In genomic region chr9:86529496-86530275, GRCh38 we compare ENCODE assay signal across 27 cellular contexts.
DNase-seq lines count a peak whose midpoint lies in the region; ATAC-seq, FAIRE-seq and TF ChIP-seq lines count a peak whose summit lies in the region.
"Had no signal": no experiment of that assay in that cellular context is flagged by ENCODE, and none has a peak within 500 bp of the region (broad histone marks: within the 10 kb centered on the region; RNA-seq: fewer than 3 reads in every experiment).

No MANE protein-coding gene starts in this region.

- in situ Hi-C loops in HepG2 (cut with HindIII; ENCODE audit: extremely low pct_ligation_motif_present, low pct_unique_long_range_greater_than_20kb) (no loop called here), mammary epithelial cell (cut with MboI; ENCODE audit: low sequenced_read_pairs in 2 of 2) (no loop called here)

- no peaks in the 10 kb centered on the region for H4K20me1 ChIP-seq in HepG2 (ENCODE audit: insufficient read depth, low read length)
- H4K20me1 ChIP-seq in mammary epithelial cell (ENCODE audit: insufficient read depth, low read length), result no peaks in the 10 kb centered on the region
- H4K20me1 ChIP-seq in keratinocyte (ENCODE audit: control insufficient read depth, extremely low read depth, insufficient read depth, low read length), result no peaks in the 10 kb centered on the region

- CTCF ChIA-PET in HepG2 (lab: Yijun Ruan, JAX; ENCODE audit: low intra/inter-chr PET ratio, low total read pairs), result no interaction called here
- CTCF ChIA-PET in mammary epithelial cell (lab: Charles Lee; ENCODE audit: low non-redundant PET), result no interaction called here

- TF ChIP-seq EP300 in HepG2 (IDR thresholded peaks at IDR 0.05; ENCODE audit: low read depth in 2 of 2, low read length in 2 of 2) (no peak), HepG2 (CRISPR knock-in tag; IDR thresholded peaks at IDR 0.05; ENCODE audit: borderline replicate concordance) (no peak)

- no peaks in the 10 kb centered on the region for H3K9me1 ChIP-seq in keratinocyte (ENCODE audit: control insufficient read depth, extremely low read depth, insufficient read depth, low read length)

- POLR2A ChIA-PET in HepG2 (lab: Yijun Ruan, JAX), result no interaction called here

- H3K4me3 Mint-ChIP-seq in type B pancreatic cell, result no peak overlapping the region
- H3K4me3 Mint-ChIP-seq: CD8-positive, alpha-beta memory T cell had no signal

- no peak for DNase-seq in HepG2 (ENCODE audit: low spot score)
- no peak for DNase-seq in right lobe of liver
- DNase-seq in mammary epithelial cell, result peak; percentile 75
- DNase-seq in keratinocyte (ENCODE audit: low read depth, low spot score), result no peak
- DNase-seq in type B pancreatic cell (ENCODE audit: extremely low spot score, unreplicated experiment), result no peak
- no peak for DNase-seq in activated CD4-positive, alpha-beta T cell treated with anti-CD3 and anti-CD28 coated beads for 4 hours
- DNase-seq: 8988T; AML-193; C1 segment of cervical spinal cord; Calu3; CD8-positive, alpha-beta memory T cell; DMS153; GDM1; KG1; NCI-H1105 treated with DMSO at 0.1 percent for 48 hours; NCI-H1694; NCI-H2081; NCI-H2171; NCI-H345; NCI-H524; OCI-M1; SHP77 treated with DMSO at 0.1 percent for 48 hours; SK-N-SH had no signal

- H3K27me3 Mint-ChIP-seq in type B pancreatic cell, result peaks cover 16% of the 10 kb centered on the region

- H3K4me3 ChIP-seq in HepG2 (replicated peaks in 1 of 3; ENCODE audit: insufficient read depth in 1 of 3, low read depth in 2 of 3, low read length in 3 of 3) (no peak overlapping the region), right lobe of liver (no peak overlapping the region), mammary epithelial cell (replicated peaks in 1 of 3; ENCODE audit: insufficient read depth in 1 of 3, low read depth in 2 of 3, low read length in 3 of 3) (no peak overlapping the region), keratinocyte (ENCODE audit: control insufficient read depth in 2 of 3, extremely low read depth in 1 of 3, insufficient read depth in 2 of 3, low read depth in 1 of 3, low read length in 3 of 3) (no peak overlapping the region)

- BruUV-seq in HepG2 (replicated peaks; lab: Mats Ljungman, UMichigan), result no TSS peak
- BruUV-seq in mammary epithelial cell (replicated peaks; lab: Mats Ljungman, UMichigan), result no TSS peak

- no peak overlapping the region for H3K27ac ChIP-seq in HepG2 (ENCODE audit: extremely low read length, insufficient read depth, low read length)
- no peak overlapping the region for H3K27ac ChIP-seq in right lobe of liver
- H3K27ac ChIP-seq in mammary epithelial cell (ENCODE audit: insufficient read depth, low read depth, low read length), result no peak overlapping the region
- H3K27ac ChIP-seq in keratinocyte (ENCODE audit: control insufficient read depth, insufficient read depth, low read length), result no peak overlapping the region

- H2AFZ ChIP-seq in HepG2 (ENCODE audit: low read length), result no peak overlapping the region
- no peak overlapping the region for H2AFZ ChIP-seq in mammary epithelial cell (ENCODE audit: low read depth, low read length)
- H2AFZ ChIP-seq in keratinocyte (ENCODE audit: control insufficient read depth, low read length), result no peak overlapping the region

- 1% methylated on average over 4 of the region's 4 CpGs for WGBS in HepG2 (ENCODE audit: low lambda C conversion rate)
- WGBS in right lobe of liver (ENCODE audit: insufficient coverage, low coverage, low lambda C conversion rate, missing lambda C conversion rate), result 51% methylated on average over 4 of the region's 4 CpGs
- WGBS in mammary epithelial cell (ENCODE audit: low coverage, missing lambda C conversion rate), result 57% methylated on average over 4 of the region's 4 CpGs

- FAIRE-seq in HepG2 (lab: Jason Lieb, UNC) (no peak), keratinocyte (lab: Jason Lieb, UNC) (peak; percentile 82)
- FAIRE-seq: GM19239, H1 had no signal

- H3K79me2 ChIP-seq in HepG2 (ENCODE audit: insufficient read depth, low read length), result no peaks in the 10 kb centered on the region
- H3K79me2 ChIP-seq in mammary epithelial cell (ENCODE audit: insufficient read depth, low read length), result no peaks in the 10 kb centered on the region
- H3K79me2 ChIP-seq in keratinocyte (ENCODE audit: control insufficient read depth, insufficient read depth, low read length), result no peaks in the 10 kb centered on the region

- H3K9ac ChIP-seq in HepG2 (ENCODE audit: insufficient read depth, low read depth, low read length) (no peak overlapping the region), mammary epithelial cell (ENCODE audit: insufficient read depth, low read length) (no peak overlapping the region), keratinocyte (ENCODE audit: control insufficient read depth, extremely low read depth, insufficient read depth, low read length) (no peak overlapping the region)
- H3K9ac ChIP-seq: SK-N-SH had no signal

- TF ChIP-seq POLR2A in HepG2 (IDR thresholded peaks at IDR 0.05; ENCODE audit: insufficient read depth in 1 of 2, low read depth in 2 of 2, low read length in 2 of 2) (no peak), right lobe of liver (IDR thresholded peaks at IDR 0.05) (no peak)

- H3K9me3 ChIP-seq in HepG2 (ENCODE audit: low read length), result no peaks in the 10 kb centered on the region
- H3K9me3 ChIP-seq in right lobe of liver, result no peaks in the 10 kb centered on the region
- H3K9me3 ChIP-seq in mammary epithelial cell (replicated peaks; ENCODE audit: insufficient read depth, low read length), result no peaks in the 10 kb centered on the region
- no peaks in the 10 kb centered on the region for H3K9me3 ChIP-seq in keratinocyte (ENCODE audit: control insufficient read depth, low read depth, low read length)
- H3K9me3 ChIP-seq: SK-N-SH had no signal

- no peak for TF ChIP-seq RAD21 in HepG2 (CRISPR knock-in tag; IDR thresholded peaks at IDR 0.05)

- dilution Hi-C loops in mammary epithelial cell (cut with HindIII; ENCODE audit: low sequenced_read_pairs), result loop anchor here (5.0 kb wide), 1 partner anchor 42 kb away; no protein-coding TSS in a partner anchor
- dilution Hi-C loops in keratinocyte (cut with MboI; ENCODE audit: extremely low pct_ligation_motif_present, low sequenced_read_pairs), result no loop called here

- H3K27me3 ChIP-seq in HepG2 (ENCODE audit: control insufficient read depth in 1 of 2, insufficient read depth in 2 of 2, low read length in 2 of 2) (peaks cover 0 to 18% of the 10 kb centered on the region in 2 experiments; a peak in 3 of 5 replicates), right lobe of liver (no peaks in the 10 kb centered on the region), mammary epithelial cell (ENCODE audit: insufficient read depth, low read length) (peaks cover 4% of the 10 kb centered on the region), keratinocyte (ENCODE audit: control insufficient read depth, extremely low read depth, insufficient read depth, low read length) (no peaks in the 10 kb centered on the region)

- peaks cover 35% of the 10 kb centered on the region for H3K4me1 Mint-ChIP-seq in type B pancreatic cell (ENCODE audit: unreplicated experiment)
- H3K4me1 Mint-ChIP-seq: CD8-positive, alpha-beta memory T cell had no signal

- intact Hi-C loops in HepG2 (cut with micrococcal nuclease; ENCODE audit: unreplicated experiment) (no loop called here), right lobe of liver (cut with DNase I) (no loop called here), mammary epithelial cell (cut with micrococcal nuclease) (no loop called here)

- no peaks in the 10 kb centered on the region for H3K9me3 Mint-ChIP-seq in type B pancreatic cell
- H3K9me3 Mint-ChIP-seq: CD8-positive, alpha-beta memory T cell had no signal

- no peaks in the 10 kb centered on the region for H3K36me3 ChIP-seq in HepG2 (replicated peaks in 1 of 2; ENCODE audit: control insufficient read depth in 1 of 2, insufficient read depth in 2 of 2, low read length in 2 of 2)
- H3K36me3 ChIP-seq in right lobe of liver, result no peaks in the 10 kb centered on the region
- no peaks in the 10 kb centered on the region for H3K36me3 ChIP-seq in mammary epithelial cell (ENCODE audit: insufficient read depth, low read length)
- H3K36me3 ChIP-seq in keratinocyte (ENCODE audit: control insufficient read depth in 2 of 2, extremely low read depth in 1 of 2, insufficient read depth in 2 of 2, low read length in 2 of 2), result no peaks in the 10 kb centered on the region

- H3K4me1 ChIP-seq in HepG2 (ENCODE audit: insufficient read depth, low read length) (no peaks in the 10 kb centered on the region), right lobe of liver (no peaks in the 10 kb centered on the region), mammary epithelial cell (ENCODE audit: insufficient read depth, low read length) (peaks cover 10% of the 10 kb centered on the region), keratinocyte (ENCODE audit: control insufficient read depth, extremely low read depth, insufficient read depth, low read length) (peaks cover 11% of the 10 kb centered on the region)

- H3K36me3 Mint-ChIP-seq in type B pancreatic cell, result no peaks in the 10 kb centered on the region
- H3K36me3 Mint-ChIP-seq: CD8-positive, alpha-beta memory T cell had no signal

- TF ChIP-seq CTCF in HepG2 (CRISPR knock-in tag; IDR thresholded peaks at IDR 0.05), result no peak
- no peak for TF ChIP-seq CTCF in right lobe of liver (IDR thresholded peaks at IDR 0.05)
- TF ChIP-seq CTCF in mammary epithelial cell (conservative IDR thresholded peaks at IDR 0.05 in 1 of 2, IDR thresholded peaks at IDR 0.05 in 1 of 2; ENCODE audit: extremely low read depth in 1 of 2, insufficient read depth in 1 of 2, low read depth in 1 of 2, low read length in 2 of 2), result no peak
- no peak for TF ChIP-seq CTCF in keratinocyte (optimal IDR thresholded peaks at IDR 0.05 in 1 of 3, IDR thresholded peaks at IDR 0.05 in 1 of 3, conservative IDR thresholded peaks at IDR 0.05 in 1 of 3; ENCODE audit: extremely low read depth in 1 of 3, insufficient read depth in 2 of 3, low read length in 3 of 3)
- no peak for TF ChIP-seq CTCF in type B pancreatic cell (conservative IDR thresholded peaks at IDR 0.05)

- no peak overlapping the region for H3K4me2 ChIP-seq in HepG2 (ENCODE audit: low read depth, low read length)
- H3K4me2 ChIP-seq in mammary epithelial cell (ENCODE audit: insufficient read depth, low read depth, low read length), result no peak overlapping the region
- H3K4me2 ChIP-seq in keratinocyte (ENCODE audit: control insufficient read depth, extremely low read depth, insufficient read depth, low read depth, low read length), result peak overlapping the region; percentile 0
- H3K4me2 ChIP-seq: SK-N-SH had no signal

- no peak for ATAC-seq in HepG2
- no peak for ATAC-seq in right lobe of liver
- no peak for ATAC-seq in HG03521 (IDR thresholded peaks at IDR 0.05; ENCODE audit: unreplicated experiment)
- ATAC-seq in GM18909 (IDR thresholded peaks at IDR 0.05; ENCODE audit: poor library complexity, unreplicated experiment), result no peak

- peak overlapping the region; percentile 52 for H3K27ac Mint-ChIP-seq in type B pancreatic cell
- H3K27ac Mint-ChIP-seq: CD8-positive, alpha-beta memory T cell had no signal

TF ChIP-seq in HepG2, 621 proteins besides CTCF, POLR2A, EP300 and RAD21 (continues in another document):
- TF ChIP-seq ZNF776 (CRISPR knock-in tag; IDR thresholded peaks at IDR 0.05) (no peak), FOXP1 (IDR thresholded peaks at IDR 0.05) (peak; percentile 33; the same call in 1 of the 2 replicates), FOXP1 (CRISPR knock-in tag; IDR thresholded peaks at IDR 0.05) (no peak), BRCA1 (CRISPR knock-in tag; IDR thresholded peaks at IDR 0.05) (no peak), ZBTB3 (CRISPR knock-in tag; IDR thresholded peaks at IDR 0.05; ENCODE audit: borderline replicate concordance, low read depth) (no peak)
